Comparison of ENCODE assay signal across 27 cellular contexts in the genomic region with DNA sequence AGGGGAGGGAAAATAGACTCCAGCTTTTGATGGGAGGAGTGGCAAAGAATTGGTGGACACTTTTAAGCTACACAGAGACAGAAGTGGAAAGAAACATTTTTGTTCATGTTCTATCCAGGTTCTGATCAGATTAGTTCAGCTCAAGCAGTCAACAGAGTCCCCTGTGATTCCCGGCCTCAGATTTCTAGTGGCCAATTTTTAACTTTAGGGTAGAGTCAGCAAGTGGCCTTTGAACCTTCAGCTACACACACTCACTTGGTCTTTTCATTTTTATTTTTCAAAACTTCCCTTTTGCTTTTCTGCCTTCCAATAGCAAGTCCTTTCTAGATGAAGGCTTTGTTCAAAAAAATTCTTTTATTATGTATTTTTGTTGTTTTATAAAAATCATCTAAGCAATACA.
"Had no signal": no experiment of that assay in that cellular context is flagged by ENCODE, and none has a peak within 500 bp of the region (broad histone marks: within the 10 kb centered on the region; RNA-seq: fewer than 3 reads in every experiment).

No MANE protein-coding gene starts in this region.

- DNase-seq: cerebellar nuclear complex; cortex of kidney; effector memory CD8-positive, alpha-beta T cell; erythroblast; esophagus squamous epithelium; foreskin melanocyte; glutamatergic neuron; heart right ventricle; hypothalamus; immature natural killer cell; islet precursor cell; left lung; lower lobe of right lung; naive B cell; sigmoid colon; stimulated activated CD4-positive, alpha-beta T cell treated with anti-CD3 and anti-CD28 coated beads, Interleukin-2, amount 100 ng/mL, for 24 hours; stimulated activated CD4-positive, alpha-beta T cell treated with anti-CD3 and anti-CD28 coated beads, Interleukin-4, amount 100 ng/mL, for 24 hours; upper lobe of left lung had no signal

- H3K9me3 ChIP-seq: esophagus squamous epithelium, heart right ventricle, left lung, lower lobe of right lung, right atrium auricular region, sigmoid colon, thoracic aorta, tibial nerve, upper lobe of left lung had no signal

- H3K4me3 Mint-ChIP-seq: effector memory CD8-positive, alpha-beta T cell; immature natural killer cell; naive B cell; natural killer cell treated with Interleukin-12 subunit alpha and Interleukin-12 subunit beta and Interleukin-15 and Interleukin-18, amount 100 ng/mL, for 72 hours; neural progenitor cell; stimulated activated memory B cell treated with anti-CD40 and anti-IgM and Interleukin-4, amounts not matched to agents 10 μg/mL and 1 μg/mL and 100 μg/mL, for 72 hours; stimulated activated naive CD8-positive, alpha-beta T cell treated with anti-CD3 and anti-CD28 coated beads, Interleukin-15, Interleukin-2, amounts not matched to agents 100 ng/mL and 50 ng/mL, for 24 hours had no signal

- H3K27ac ChIP-seq: esophagus squamous epithelium, heart right ventricle, left lung, lower lobe of right lung, neural progenitor cell, parathyroid adenoma, right atrium auricular region, sigmoid colon, thoracic aorta, tibial nerve, upper lobe of left lung had no signal

- H3K4me1 Mint-ChIP-seq: neural progenitor cell; stimulated activated memory B cell treated with anti-CD40 and anti-IgM and Interleukin-4, amounts not matched to agents 10 μg/mL and 1 μg/mL and 100 μg/mL, for 72 hours had no signal

- H3K27me3 Mint-ChIP-seq: effector memory CD8-positive, alpha-beta T cell; naive B cell; progenitor cell of endocrine pancreas; stimulated activated memory B cell treated with anti-CD40 and anti-IgM and Interleukin-4, amounts not matched to agents 10 μg/mL and 1 μg/mL and 100 μg/mL, for 72 hours; stimulated activated naive CD8-positive, alpha-beta T cell treated with anti-CD3 and anti-CD28 coated beads, Interleukin-15, Interleukin-2, amounts not matched to agents 100 ng/mL and 50 ng/mL, for 24 hours had no signal

- ATAC-seq: effector memory CD8-positive, alpha-beta T cell; heart right ventricle; left lung; lower lobe of right lung; natural killer cell treated with Interleukin-12 subunit alpha and Interleukin-12 subunit beta and Interleukin-15 and Interleukin-18, amount 100 ng/mL, for 72 hours; stimulated activated memory B cell treated with anti-CD40 and anti-IgM and Interleukin-4, amounts not matched to agents 10 μg/mL and 1 μg/mL and 100 μg/mL, for 72 hours had no signal

- H3K4me1 ChIP-seq: esophagus squamous epithelium, left lung, lower lobe of right lung, neural progenitor cell, parathyroid adenoma, right atrium auricular region, tibial nerve had no signal

- H3K27me3 ChIP-seq: esophagus squamous epithelium, neural progenitor cell, right atrium auricular region, sigmoid colon, tibial nerve, upper lobe of left lung had no signal

- H3K36me3 Mint-ChIP-seq: immature natural killer cell; naive B cell; natural killer cell treated with Interleukin-12 subunit alpha and Interleukin-12 subunit beta and Interleukin-15 and Interleukin-18, amount 100 ng/mL, for 72 hours; neural progenitor cell; stimulated activated memory B cell treated with anti-CD40 and anti-IgM and Interleukin-4, amounts not matched to agents 10 μg/mL and 1 μg/mL and 100 μg/mL, for 72 hours had no signal

- H3K27ac Mint-ChIP-seq: effector memory CD8-positive, alpha-beta T cell; immature natural killer cell; natural killer cell treated with Interleukin-12 subunit alpha and Interleukin-12 subunit beta and Interleukin-15 and Interleukin-18, amount 100 ng/mL, for 72 hours; neural progenitor cell; progenitor cell of endocrine pancreas; stimulated activated memory B cell treated with anti-CD40 and anti-IgM and Interleukin-4, amounts not matched to agents 10 μg/mL and 1 μg/mL and 100 μg/mL, for 72 hours; stimulated activated naive CD8-positive, alpha-beta T cell treated with anti-CD3 and anti-CD28 coated beads, Interleukin-15, Interleukin-2, amounts not matched to agents 100 ng/mL and 50 ng/mL, for 24 hours had no signal

- H3K9me3 Mint-ChIP-seq: effector memory CD8-positive, alpha-beta T cell; immature natural killer cell; naive B cell; natural killer cell treated with Interleukin-12 subunit alpha and Interleukin-12 subunit beta and Interleukin-15 and Interleukin-18, amount 100 ng/mL, for 72 hours; neural progenitor cell; stimulated activated memory B cell treated with anti-CD40 and anti-IgM and Interleukin-4, amounts not matched to agents 10 μg/mL and 1 μg/mL and 100 μg/mL, for 72 hours; stimulated activated naive CD8-positive, alpha-beta T cell treated with anti-CD3 and anti-CD28 coated beads, Interleukin-15, Interleukin-2, amounts not matched to agents 100 ng/mL and 50 ng/mL, for 24 hours had no signal

- H3K4me3 ChIP-seq: esophagus squamous epithelium, heart right ventricle, left lung, lower lobe of right lung, neural progenitor cell, right atrium auricular region, sigmoid colon, thoracic aorta, tibial nerve, upper lobe of left lung had no signal

- H3K36me3 ChIP-seq: esophagus squamous epithelium, heart right ventricle, left lung, lower lobe of right lung, neural progenitor cell, right atrium auricular region, sigmoid colon, thoracic aorta, tibial nerve, upper lobe of left lung had no signal
